ENCODE assay signal across 8 cellular contexts in genomic region chr12:113462880-113463745, GRCh38.
A peak's percentile ranks its signal among the peaks of the same experiment; 100 is the strongest.
DNase-seq lines count a peak whose midpoint lies in the region; ATAC-seq lines count a peak whose summit lies in the region.

No MANE protein-coding gene starts in this region.

- no peaks in the 10 kb centered on the region for H3K36me3 ChIP-seq in iPS-20b (ENCODE audit: insufficient read depth, low read depth, low read length)

- H3K4me1 ChIP-seq in iPS-20b (ENCODE audit: insufficient read depth, low read length): peaks cover 11% of the 10 kb centered on the region; the same call in 1 of the 2 replicates

- peak; percentile 33 for DNase-seq in NCI-H2227 (lab: John Stamatoyannopoulos, UW; ENCODE audit: unreplicated experiment)
- no peak for DNase-seq in NCI-H2227 treated with DMSO at 0.1 percent for 48 hours (lab: John Stamatoyannopoulos, UW)
- DNase-seq in KBM-7: no peak

- H3K4me3 ChIP-seq in iPS-20b (ENCODE audit: low read length): peak overlapping the region; percentile 52; the same call in 1 of the 2 replicates

- no peak overlapping the region for H3K9ac ChIP-seq in iPS-20b (ENCODE audit: low read depth, low read length)

- H3K4me3 Mint-ChIP-seq in activated naive CD8-positive, alpha-beta T cell: peak overlapping the region; percentile 79
- H3K4me3 Mint-ChIP-seq in stimulated activated memory B cell treated with anti-CD40 and anti-IgM and Interleukin-4, amounts not matched to agents 10 μg/mL and 1 μg/mL and 100 μg/mL, for 72 hours: peak overlapping the region; percentile 28

- no peak for ATAC-seq in stimulated activated memory B cell treated with anti-CD40 and anti-IgM and Interleukin-4, amounts not matched to agents 10 μg/mL and 1 μg/mL and 100 μg/mL, for 72 hours
- ATAC-seq in HG03571 (IDR thresholded peaks at IDR 0.05; ENCODE audit: unreplicated experiment) (no peak), HG02588 (IDR thresholded peaks at IDR 0.05; ENCODE audit: unreplicated experiment) (no peak)

- H3K27ac Mint-ChIP-seq in activated naive CD8-positive, alpha-beta T cell: no peak overlapping the region
- peak overlapping the region; percentile 14 for H3K27ac Mint-ChIP-seq in stimulated activated memory B cell treated with anti-CD40 and anti-IgM and Interleukin-4, amounts not matched to agents 10 μg/mL and 1 μg/mL and 100 μg/mL, for 72 hours

- peaks cover 32% of the 10 kb centered on the region for H3K4me1 Mint-ChIP-seq in activated naive CD8-positive, alpha-beta T cell (ENCODE audit: low read depth)
- peaks cover 32% of the 10 kb centered on the region for H3K4me1 Mint-ChIP-seq in stimulated activated memory B cell treated with anti-CD40 and anti-IgM and Interleukin-4, amounts not matched to agents 10 μg/mL and 1 μg/mL and 100 μg/mL, for 72 hours

- H3K27me3 ChIP-seq in iPS-20b (ENCODE audit: insufficient read depth, low read length): peaks cover 100% of the 10 kb centered on the region

- no peaks in the 10 kb centered on the region for H3K36me3 Mint-ChIP-seq in activated naive CD8-positive, alpha-beta T cell
- no peaks in the 10 kb centered on the region for H3K36me3 Mint-ChIP-seq in stimulated activated memory B cell treated with anti-CD40 and anti-IgM and Interleukin-4, amounts not matched to agents 10 μg/mL and 1 μg/mL and 100 μg/mL, for 72 hours

- no peak overlapping the region for H3K27ac ChIP-seq in iPS-20b (ENCODE audit: low read length)

- H3K27me3 Mint-ChIP-seq in activated naive CD8-positive, alpha-beta T cell: peaks cover 38% of the 10 kb centered on the region
- peaks cover 96% of the 10 kb centered on the region for H3K27me3 Mint-ChIP-seq in stimulated activated memory B cell treated with anti-CD40 and anti-IgM and Interleukin-4, amounts not matched to agents 10 μg/mL and 1 μg/mL and 100 μg/mL, for 72 hours

- peaks cover 5% of the 10 kb centered on the region; the same call in 1 of the 2 replicates for H3K9me3 ChIP-seq in iPS-20b (ENCODE audit: insufficient read depth, low read depth, low read length)

- in situ Hi-C loops in KBM-7 (cut with MboI; ENCODE audit: low pct_unique_long_range_greater_than_20kb, low sequenced_read_pairs): loop anchor here (25.0 kb wide), 1 partner anchor 449 kb away; no protein-coding TSS in a partner anchor

- H3K9me3 Mint-ChIP-seq in activated naive CD8-positive, alpha-beta T cell (ENCODE audit: low read depth): no peaks in the 10 kb centered on the region
- H3K9me3 Mint-ChIP-seq in stimulated activated memory B cell treated with anti-CD40 and anti-IgM and Interleukin-4, amounts not matched to agents 10 μg/mL and 1 μg/mL and 100 μg/mL, for 72 hours: peaks cover 4% of the 10 kb centered on the region
